ENCODE assay signal across 19 cellular contexts in the genomic region with DNA sequence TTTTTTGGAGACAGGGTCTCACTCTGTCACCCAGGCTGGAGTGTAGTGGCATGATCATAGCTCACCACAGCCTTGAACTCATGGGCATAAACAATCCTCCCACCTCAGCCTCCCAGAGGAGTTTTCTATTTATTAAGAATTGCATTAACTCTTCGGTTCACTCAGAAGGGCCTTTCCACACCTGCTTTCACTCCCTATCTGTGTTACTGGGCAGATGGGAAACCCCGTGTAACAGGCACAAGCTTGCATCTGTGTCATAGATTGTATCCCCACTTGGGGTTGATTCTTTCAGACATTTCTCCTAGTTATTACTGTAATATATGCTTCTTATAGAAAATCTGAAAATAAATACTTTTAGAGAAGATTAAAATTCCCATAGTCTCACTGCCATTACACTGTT. TPM values are rescaled to one million over a fixed set of nuclear protein-coding genes. Genes with fewer than 3 reads are reported as not detected.
DNase-seq lines count a peak whose midpoint lies in the region; ATAC-seq and TF ChIP-seq lines count a peak whose summit lies in the region.
"Had no signal": no experiment of that assay in that cellular context is flagged by ENCODE, and none has a peak within 500 bp of the region (broad histone marks: within the 10 kb centered on the region; RNA-seq: fewer than 3 reads in every experiment).

No MANE protein-coding gene starts in this region.

- H3K4me3 Mint-ChIP-seq in activated T-helper 17 cell treated with anti-CD3 and anti-CD28 coated beads, Interleukin-2, amount 50 U/mL, for 72 hours, result no peak overlapping the region
- H3K4me3 Mint-ChIP-seq: CD14-positive monocyte, IgD-negative memory B cell had no signal

- no peaks in the 10 kb centered on the region for H3K4me1 Mint-ChIP-seq in activated T-helper 17 cell treated with anti-CD3 and anti-CD28 coated beads, Interleukin-2, amount 50 U/mL, for 72 hours
- H3K4me1 Mint-ChIP-seq: CD14-positive monocyte had no signal

- no peak overlapping the region for H3K27ac ChIP-seq in WERI-Rb-1
- H3K27ac ChIP-seq in lower lobe of right lung, result no peak overlapping the region

- H3K36me3 ChIP-seq in WERI-Rb-1 (peaks cover 77% of the 10 kb centered on the region), lower lobe of right lung (peaks cover 100% of the 10 kb centered on the region)

- peak; percentile 51 for ATAC-seq in HG02678 (IDR thresholded peaks at IDR 0.05; ENCODE audit: unreplicated experiment)
- peak; percentile 15 for ATAC-seq in activated T-helper 17 cell treated with anti-CD3 and anti-CD28 coated beads, Interleukin-2, amount 50 U/mL, for 72 hours (replicated peaks)
- ATAC-seq in lower lobe of right lung, result no peak
- ATAC-seq: Panc1 had no signal

- TF ChIP-seq CTCF in WERI-Rb-1 (IDR thresholded peaks at IDR 0.05; ENCODE audit: low read depth, low read length) (no peak), lower lobe of right lung (IDR thresholded peaks at IDR 0.05) (no peak)

- H3K9me3 ChIP-seq in WERI-Rb-1 (ENCODE audit: severe bottlenecking), result no peaks in the 10 kb centered on the region
- no peaks in the 10 kb centered on the region for H3K9me3 ChIP-seq in lower lobe of right lung
- H3K9me3 ChIP-seq: SK-N-SH had no signal

- H3K27ac Mint-ChIP-seq in activated T-helper 17 cell treated with anti-CD3 and anti-CD28 coated beads, Interleukin-2, amount 50 U/mL, for 72 hours, result no peak overlapping the region
- H3K27ac Mint-ChIP-seq: CD14-positive monocyte, IgD-negative memory B cell had no signal

- H3K27me3 Mint-ChIP-seq in activated T-helper 17 cell treated with anti-CD3 and anti-CD28 coated beads, Interleukin-2, amount 50 U/mL, for 72 hours, result no peaks in the 10 kb centered on the region
- H3K27me3 Mint-ChIP-seq: IgD-negative memory B cell had no signal

- DNase-seq in activated CD8-positive, alpha-beta memory T cell treated with anti-CD3 and anti-CD28 coated beads for 24 hours, result peak; percentile 11
- no peak for DNase-seq in activated CD8-positive, alpha-beta memory T cell treated with anti-CD3 and anti-CD28 coated beads, Interleukin-2, amount 50 U/mL, for 48 hours
- DNase-seq in WERI-Rb-1 (no peak), lower lobe of right lung (no peak)
- no peak for DNase-seq in effector CD8-positive, alpha-beta T cell (lab: John Stamatoyannopoulos, UW)
- DNase-seq: MV-4-11, NCI-H1694, NCI-H2081, NCI-H2171, NCI-H345, NCI-H524, NCI-H82, SIG-M5, SK-N-SH had no signal

- H3K4me1 ChIP-seq in lower lobe of right lung, result no peaks in the 10 kb centered on the region

- H3K4me3 ChIP-seq in WERI-Rb-1 (ENCODE audit: low read depth, low read length) (no peak overlapping the region), lower lobe of right lung (no peak overlapping the region)

- H3K36me3 Mint-ChIP-seq in activated T-helper 17 cell treated with anti-CD3 and anti-CD28 coated beads, Interleukin-2, amount 50 U/mL, for 72 hours (ENCODE audit: low read depth), result peaks cover 87% of the 10 kb centered on the region

- H3K9me3 Mint-ChIP-seq in activated T-helper 17 cell treated with anti-CD3 and anti-CD28 coated beads, Interleukin-2, amount 50 U/mL, for 72 hours, result no peaks in the 10 kb centered on the region
- H3K9me3 Mint-ChIP-seq: CD14-positive monocyte, IgD-negative memory B cell had no signal

- no peaks in the 10 kb centered on the region for H3K27me3 ChIP-seq in WERI-Rb-1 (ENCODE audit: insufficient read depth, low read depth, severe bottlenecking)
- H3K27me3 ChIP-seq in lower lobe of right lung (ENCODE audit: low read depth), result no peaks in the 10 kb centered on the region

- intact Hi-C loops in lower lobe of right lung (cut with DNase I), result no loop called here

RNA-seq across cellular contexts. Expression of a gene that starts 38.7 kb away (rescaled TPM):
- total RNA-seq in activated T-helper 17 cell treated with anti-CD3 and anti-CD28 coated beads, Interleukin-2, amount 50 U/mL, for 72 hours, result 10 to 100 TPM; 16.5 to 18.2 TPM
- total RNA-seq in lower lobe of right lung, result 24.6 TPM

Comparison
In these comparisons a context has a peak if more than half of its experiments do, and no peak if none do; other contexts are left out.
1. ATAC-seq: peak in HG02678 (single experiment) and activated T-helper 17 cell treated with anti-CD3 and anti-CD28 coated beads, Interleukin-2, amount 50 U/mL, for 72 hours (single experiment); none in lower lobe of right lung (0 of 2).